17 cellular contexts compared by ENCODE assay signal in genomic region chr11:113267536-113267935, GRCh38.
"Had no signal": no experiment of that assay in that cellular context is flagged by ENCODE, and none has a peak within 500 bp of the region (broad histone marks: within the 10 kb centered on the region; RNA-seq: fewer than 3 reads in every experiment).

No MANE protein-coding gene starts in this region.

- DNase-seq: activated CD4-positive, alpha-beta T cell treated with anti-CD3 and anti-CD28 coated beads for 36 hours; activated CD8-positive, alpha-beta memory T cell treated with anti-CD3 and anti-CD28 coated beads, Interleukin-2, amount 50 U/mL, for 4 hours; activated CD8-positive, alpha-beta T cell treated with anti-CD3 and anti-CD28 coated beads for 36 hours; activated naive CD4-positive, alpha-beta T cell; activated T-cell treated with anti-CD3 and anti-CD28 coated beads, Interleukin-2, amount 50 U/mL, for 72 hours; endodermal cell; kidney; naive thymus-derived CD8-positive, alpha-beta T cell; sigmoid colon; stimulated activated CD4-positive, alpha-beta T cell treated with anti-CD3 and anti-CD28 coated beads, Interleukin-2, amount 100 ng/mL, for 24 hours; stimulated activated naive B cell treated with anti-CD40 and anti-IgM and Interleukin-4, amounts not matched to agents 10 μg/mL and 1 μg/mL and 100 μg/mL, for 72 hours; T-helper 1 cell; testis had no signal

- H3K27ac ChIP-seq: neutrophil, prostate gland, sigmoid colon, SK-N-MC, testis, VCaP had no signal
